8 cellular contexts compared by ENCODE assay signal in genomic region chr12:94263011-94263786, GRCh38.
DNase-seq lines count a peak whose midpoint lies in the region; ATAC-seq and TF ChIP-seq lines count a peak whose summit lies in the region.

No MANE protein-coding gene starts in this region.

- no peaks in the 10 kb centered on the region for H3K27me3 Mint-ChIP-seq in activated naive CD8-positive, alpha-beta T cell

- H3K4me3 ChIP-seq in SK-N-MC (peak overlapping the region; percentile 79), lung (no peak overlapping the region)

- H3K9me3 ChIP-seq in SK-N-MC (ENCODE audit: low read depth, low read length) (no peaks in the 10 kb centered on the region), lung (ENCODE audit: control insufficient read depth in 2 of 2, insufficient read depth in 1 of 2, low read length in 1 of 2) (no peaks in the 10 kb centered on the region)

- no peaks in the 10 kb centered on the region for H3K36me3 ChIP-seq in SK-N-MC (ENCODE audit: insufficient read depth, low read length)
- peaks cover 0 to 3% of the 10 kb centered on the region in 2 donors for H3K36me3 ChIP-seq in lung (ENCODE audit: control insufficient read depth in 2 of 2, insufficient read depth in 2 of 2, low read length in 2 of 2)

- H3K27ac ChIP-seq in SK-N-MC (no peak overlapping the region), lung (ENCODE audit: low read depth in 1 of 2, low read length in 1 of 2) (peak overlapping the region; percentile 55 to 96)

- H3K9me3 Mint-ChIP-seq in activated naive CD8-positive, alpha-beta T cell (ENCODE audit: low read depth): no peaks in the 10 kb centered on the region

- H3K4me1 Mint-ChIP-seq in activated naive CD8-positive, alpha-beta T cell (ENCODE audit: low read depth): peaks cover 45% of the 10 kb centered on the region

- H3K4me3 Mint-ChIP-seq in activated naive CD8-positive, alpha-beta T cell: peak overlapping the region; percentile 95

- TF ChIP-seq CTCF in lung (IDR thresholded peaks at IDR 0.05; ENCODE audit: control extremely low read depth, extremely low read depth): no peak

- 49 to 60% methylated on average over 14 of the region's 14 CpGs for WGBS in lung, 2 donors

- no peaks in the 10 kb centered on the region for H3K27me3 ChIP-seq in lung (ENCODE audit: control insufficient read depth, insufficient read depth)

- DNase-seq in Daoy (ENCODE audit: low read depth) (peak; percentile 10), SK-N-MC (ENCODE audit: low read depth, low spot score) (no peak), lung (ENCODE audit: low spot score) (no peak), NCI-H1092 treated with DMSO at 0.1 percent for 48 hours (lab: John Stamatoyannopoulos, UW) (no peak), EL (no peak)
- DNase-seq in stimulated activated CD8-positive, alpha-beta memory T cell treated with anti-CD3 and anti-CD28 coated beads, Interleukin-7, amount 100 ng/mL, for 1 hour (ENCODE audit: low read depth in 2 of 2): peak; percentile 20 to 29

- H3K4me1 ChIP-seq in lung (ENCODE audit: control insufficient read depth in 2 of 2, insufficient read depth in 2 of 2, low read length in 2 of 2): peaks cover 8 to 17% of the 10 kb centered on the region in 2 donors

- ATAC-seq in HG02610 (IDR thresholded peaks at IDR 0.05; ENCODE audit: unreplicated experiment) (peak; percentile 47), lung (ENCODE audit: insufficient read depth, low FRiP score) (no peak)

- H3K36me3 Mint-ChIP-seq in activated naive CD8-positive, alpha-beta T cell: peaks cover 22% of the 10 kb centered on the region

- H3K9ac ChIP-seq in SK-N-MC (ENCODE audit: insufficient read length): no peak overlapping the region

- H3K27ac Mint-ChIP-seq in activated naive CD8-positive, alpha-beta T cell: peak overlapping the region; percentile 99

Comparison
In these comparisons a context has a peak if more than half of its experiments do, and no peak if none do; other contexts are left out.
1. DNase-seq: peak in Daoy (single experiment) and stimulated activated CD8-positive, alpha-beta memory T cell treated with anti-CD3 and anti-CD28 coated beads, Interleukin-7, amount 100 ng/mL, for 1 hour (2 of 2); none in SK-N-MC (single experiment), lung (single experiment), NCI-H1092 treated with DMSO at 0.1 percent for 48 hours (single experiment) and EL (single experiment).